Comparison of ENCODE assay signal across 9 cellular contexts in genomic region chr1:27656157-27656893, GRCh38. TPM values are rescaled to one million over a fixed set of nuclear protein-coding genes. Genes with fewer than 3 reads are reported as not detected.
DNase-seq lines count a peak whose midpoint lies in the region; ATAC-seq and TF ChIP-seq lines count a peak whose summit lies in the region.
"Had no signal": no experiment of that assay in that cellular context is flagged by ENCODE, and none has a peak within 500 bp of the region (broad histone marks: within the 10 kb centered on the region; RNA-seq: fewer than 3 reads in every experiment).

No MANE protein-coding gene starts in this region.

- H3K4me2 ChIP-seq in PC-3 (ENCODE audit: low read length), result no peak overlapping the region

- peaks cover 26% of the 10 kb centered on the region for H3K4me1 Mint-ChIP-seq in type B pancreatic cell (ENCODE audit: unreplicated experiment)

- no peak overlapping the region for H3K4me3 Mint-ChIP-seq in type B pancreatic cell

- H3K4me1 ChIP-seq in PC-3 (ENCODE audit: insufficient read depth, low read length), result peaks cover 17% of the 10 kb centered on the region

- TF ChIP-seq CTCF in PC-3 (conservative IDR thresholded peaks at IDR 0.05; ENCODE audit: low read depth, low read length) (no peak), fibroblast of pulmonary artery (IDR thresholded peaks at IDR 0.05; ENCODE audit: low read length, missing control alignments) (no peak), type B pancreatic cell (conservative IDR thresholded peaks at IDR 0.05) (no peak)

- peak; percentile 10 for DNase-seq in NCI-H345 (lab: John Stamatoyannopoulos, UW)
- DNase-seq in NCI-H345 treated with DMSO at 0.1 percent for 48 hours (lab: John Stamatoyannopoulos, UW; ENCODE audit: unreplicated experiment), result no peak
- DNase-seq in PC-3, result peak; percentile 52
- DNase-seq in fibroblast of pulmonary artery (ENCODE audit: low read depth), result peak; percentile 75
- DNase-seq in stromal cell of bone marrow (ENCODE audit: low read depth), result peak; percentile 84
- DNase-seq in type B pancreatic cell (ENCODE audit: extremely low spot score, unreplicated experiment), result no peak

- H3K36me3 ChIP-seq in PC-3 (ENCODE audit: low read depth, low read length), result no peaks in the 10 kb centered on the region

- H3K4me3 ChIP-seq in PC-3 (ENCODE audit: low read length), result no peak overlapping the region
- no peak overlapping the region for H3K4me3 ChIP-seq in fibroblast of pulmonary artery (replicated peaks; ENCODE audit: low read depth, low read length)

- no peaks in the 10 kb centered on the region for H4K20me1 ChIP-seq in PC-3 (ENCODE audit: low read length)

- H3K27ac Mint-ChIP-seq in type B pancreatic cell, result no peak overlapping the region

- no peaks in the 10 kb centered on the region for H3K9me2 ChIP-seq in PC-3 (replicated peaks; ENCODE audit: low read length)

- H3F3A ChIP-seq in PC-3 (ENCODE audit: low read length, unreplicated experiment), result no peaks in the 10 kb centered on the region

- H2AFZ ChIP-seq in PC-3 (ENCODE audit: low read length), result no peak overlapping the region

- H3K27me3 ChIP-seq in PC-3 (ENCODE audit: low read length), result no peaks in the 10 kb centered on the region

- CTCF ChIA-PET in PC-3 (lab: Charles Lee), result no interaction called here

- H3K9ac ChIP-seq in PC-3 (ENCODE audit: low read length), result no peak overlapping the region

- no peaks in the 10 kb centered on the region for H3K79me2 ChIP-seq in PC-3 (ENCODE audit: low read length)

- no peaks in the 10 kb centered on the region for H3K27me3 Mint-ChIP-seq in type B pancreatic cell

- ATAC-seq in PC-3 (peak; percentile 29; the same call in 1 of the 2 replicates), HG03457 (IDR thresholded peaks at IDR 0.05; ENCODE audit: unreplicated experiment) (no peak), GM19455 (IDR thresholded peaks at IDR 0.05; ENCODE audit: unreplicated experiment) (no peak)

- no peaks in the 10 kb centered on the region for H3K9me3 ChIP-seq in PC-3 (ENCODE audit: low read length)

- POLR2A ChIA-PET in PC-3 (lab: Charles Lee; ENCODE audit: unreplicated experiment), result no interaction called here

- H3K27ac ChIP-seq in PC-3 (ENCODE audit: low read length), result no peak overlapping the region
- H3K27ac ChIP-seq: epithelial cell of prostate had no signal

- H3K36me3 Mint-ChIP-seq in type B pancreatic cell, result no peaks in the 10 kb centered on the region

- intact Hi-C loops in PC-3 (cut with micrococcal nuclease), result no loop called here

- BruUV-seq in PC-3 (replicated peaks; lab: Mats Ljungman, UMichigan), result no TSS peak

- no peaks in the 10 kb centered on the region for H3K9me3 Mint-ChIP-seq in type B pancreatic cell

RNA-seq across cellular contexts. Expression of gene IFI6, which starts 15.7 kb away (rescaled TPM):
- total RNA-seq in PC-3 (2014; rRNA removed), result 15.7 and 16.5 TPM in 2 replicates
- 62.2 and 136 TPM in 2 replicates for total RNA-seq in type B pancreatic cell (ENCODE audit: low replicate concordance)

RNA-seq across cellular contexts. Expression of gene FGR, which starts 21.3 kb away (rescaled TPM):
- total RNA-seq in PC-3 (2014; rRNA removed) (not detected in 2 replicates), type B pancreatic cell (ENCODE audit: low replicate concordance) (not detected in 2 replicates)

RNA-seq across cellular contexts. Expression of gene AHDC1, which starts 52.4 kb away (rescaled TPM):
- total RNA-seq in PC-3 (2014; rRNA removed) (15.2 and 20.4 TPM in 2 replicates), type B pancreatic cell (ENCODE audit: low replicate concordance) (49.3 and 61.0 TPM in 2 replicates)

Comparison
In these comparisons a context has a peak if more than half of its experiments do, and no peak if none do; other contexts are left out.
1. DNase-seq: peak in NCI-H345 (single experiment), PC-3 (single experiment), fibroblast of pulmonary artery (single experiment) and stromal cell of bone marrow (single experiment); none in NCI-H345 treated with DMSO at 0.1 percent for 48 hours (single experiment) and type B pancreatic cell (single experiment).